ENCODE assay signal across 1 cellular context in the genomic region with DNA sequence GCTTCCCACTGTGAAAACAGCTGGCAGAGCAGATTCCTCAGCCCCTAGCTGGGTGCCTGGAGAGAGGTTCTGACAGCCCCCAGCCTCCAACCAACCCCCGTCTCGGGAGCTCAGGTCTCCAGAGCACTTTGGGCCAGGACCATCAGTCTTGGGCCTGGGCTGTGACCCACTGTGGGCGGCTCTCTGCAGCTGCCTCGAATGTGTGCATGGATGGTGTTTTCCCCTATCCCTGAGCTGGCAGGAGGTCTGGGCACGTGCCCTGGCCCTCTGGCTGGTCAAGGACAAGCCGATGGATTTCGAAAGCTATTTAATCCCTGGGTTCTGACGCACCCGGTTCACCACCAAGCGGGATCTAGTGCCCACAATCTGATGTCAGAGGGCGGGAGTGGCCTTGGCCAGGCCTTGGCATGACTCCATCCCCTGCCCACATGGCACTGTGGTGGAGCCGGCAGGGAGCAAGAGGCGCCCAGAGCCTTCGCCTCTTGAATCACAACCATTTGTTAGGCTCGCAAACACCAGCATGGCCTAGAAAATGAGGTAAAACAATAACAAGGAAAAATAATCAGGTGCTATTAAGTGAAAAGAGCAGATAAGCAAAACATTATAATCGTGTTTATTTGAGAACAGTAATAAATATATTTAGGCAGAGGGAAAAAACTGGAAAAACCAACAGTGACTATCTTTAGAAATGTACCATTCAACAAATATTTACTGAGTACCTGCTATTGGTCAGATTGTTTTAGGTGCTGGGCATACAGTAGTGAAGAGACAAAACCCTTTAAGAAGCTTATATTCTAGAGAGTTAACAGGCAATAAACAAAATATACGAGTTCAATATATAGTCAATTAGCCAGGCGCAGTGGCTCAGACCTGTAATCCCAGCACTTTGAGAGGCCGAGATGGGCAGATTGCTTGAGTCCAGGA.
TF ChIP-seq lines count a peak whose summit lies in the region.

No MANE protein-coding gene starts in this region.

TF ChIP-seq in HepG2, 621 proteins besides CTCF, POLR2A, EP300 and RAD21 (continued from another document and continues in another):
- TF ChIP-seq, protein P1, sequence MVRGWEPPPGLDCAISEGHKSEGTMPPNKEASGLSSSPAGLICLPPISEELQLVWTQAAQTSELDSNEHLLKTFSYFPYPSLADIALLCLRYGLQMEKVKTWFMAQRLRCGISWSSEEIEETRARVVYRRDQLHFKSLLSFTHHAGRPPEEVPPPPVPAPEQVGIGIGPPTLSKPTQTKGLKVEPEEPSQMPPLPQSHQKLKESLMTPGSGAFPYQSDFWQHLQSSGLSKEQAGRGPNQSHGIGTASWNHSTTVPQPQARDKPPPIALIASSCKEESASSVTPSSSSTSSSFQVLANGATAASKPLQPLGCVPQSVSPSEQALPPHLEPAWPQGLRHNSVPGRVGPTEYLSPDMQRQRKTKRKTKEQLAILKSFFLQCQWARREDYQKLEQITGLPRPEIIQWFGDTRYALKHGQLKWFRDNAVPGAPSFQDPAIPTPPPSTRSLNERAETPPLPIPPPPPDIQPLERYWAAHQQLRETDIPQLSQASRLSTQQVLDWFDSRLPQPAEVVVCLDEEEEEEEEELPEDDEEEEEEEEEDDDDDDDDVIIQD (CRISPR knock-in tag; IDR thresholded peaks at IDR 0.05; ENCODE audit: low read depth) = no peak
- no peak for TF ChIP-seq SMC3 (IDR thresholded peaks at IDR 0.05; ENCODE audit: low read length)
- TF ChIP-seq ZNF556 (CRISPR knock-in tag; IDR thresholded peaks at IDR 0.05; ENCODE audit: borderline replicate concordance) = no peak
- TF ChIP-seq ZNF263 (CRISPR knock-in tag; IDR thresholded peaks at IDR 0.05) = no peak
- TF ChIP-seq RAD51 (IDR thresholded peaks at IDR 0.05; ENCODE audit: borderline replicate concordance) = no peak
- TF ChIP-seq CAMTA2 (CRISPR knock-in tag; IDR thresholded peaks at IDR 0.05; ENCODE audit: borderline replicate concordance) = no peak
- no peak for TF ChIP-seq STAT5B (CRISPR knock-in tag; IDR thresholded peaks at IDR 0.05)
- TF ChIP-seq JUN (CRISPR knock-in tag; IDR thresholded peaks at IDR 0.05) = no peak
- no peak for TF ChIP-seq POLR2AphosphoS5 (IDR thresholded peaks at IDR 0.05; ENCODE audit: low read depth, low read length)
- no peak for TF ChIP-seq ZBTB7B (CRISPR knock-in tag; IDR thresholded peaks at IDR 0.05)
- TF ChIP-seq YEATS4 (CRISPR knock-in tag; IDR thresholded peaks at IDR 0.05; ENCODE audit: borderline replicate concordance) = no peak
- TF ChIP-seq HMGA1 (CRISPR knock-in tag; conservative IDR thresholded peaks at IDR 0.05) = no peak
- no peak for TF ChIP-seq ZBTB1 (CRISPR knock-in tag; IDR thresholded peaks at IDR 0.05; ENCODE audit: borderline replicate concordance)
- TF ChIP-seq, protein P2, sequence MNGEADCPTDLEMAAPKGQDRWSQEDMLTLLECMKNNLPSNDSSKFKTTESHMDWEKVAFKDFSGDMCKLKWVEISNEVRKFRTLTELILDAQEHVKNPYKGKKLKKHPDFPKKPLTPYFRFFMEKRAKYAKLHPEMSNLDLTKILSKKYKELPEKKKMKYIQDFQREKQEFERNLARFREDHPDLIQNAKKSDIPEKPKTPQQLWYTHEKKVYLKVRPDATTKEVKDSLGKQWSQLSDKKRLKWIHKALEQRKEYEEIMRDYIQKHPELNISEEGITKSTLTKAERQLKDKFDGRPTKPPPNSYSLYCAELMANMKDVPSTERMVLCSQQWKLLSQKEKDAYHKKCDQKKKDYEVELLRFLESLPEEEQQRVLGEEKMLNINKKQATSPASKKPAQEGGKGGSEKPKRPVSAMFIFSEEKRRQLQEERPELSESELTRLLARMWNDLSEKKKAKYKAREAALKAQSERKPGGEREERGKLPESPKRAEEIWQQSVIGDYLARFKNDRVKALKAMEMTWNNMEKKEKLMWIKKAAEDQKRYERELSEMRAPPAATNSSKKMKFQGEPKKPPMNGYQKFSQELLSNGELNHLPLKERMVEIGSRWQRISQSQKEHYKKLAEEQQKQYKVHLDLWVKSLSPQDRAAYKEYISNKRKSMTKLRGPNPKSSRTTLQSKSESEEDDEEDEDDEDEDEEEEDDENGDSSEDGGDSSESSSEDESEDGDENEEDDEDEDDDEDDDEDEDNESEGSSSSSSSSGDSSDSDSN (CRISPR knock-in tag; IDR thresholded peaks at IDR 0.05) = no peak
- no peak for TF ChIP-seq RFX3 (CRISPR knock-in tag; IDR thresholded peaks at IDR 0.05)
- TF ChIP-seq FOXP1 (IDR thresholded peaks at IDR 0.05) = no peak
- no peak; the same call in 1 of the 2 replicates for TF ChIP-seq FOXP1 (CRISPR knock-in tag; IDR thresholded peaks at IDR 0.05)
- TF ChIP-seq ZNF749 (CRISPR knock-in tag; IDR thresholded peaks at IDR 0.05; ENCODE audit: borderline replicate concordance) = no peak
- TF ChIP-seq ZNF510 (CRISPR knock-in tag; IDR thresholded peaks at IDR 0.05; ENCODE audit: low read depth) = 0 out of 2 replicates have a peak, but pooled peaks have one; percentile 25
- TF ChIP-seq, protein P3, sequence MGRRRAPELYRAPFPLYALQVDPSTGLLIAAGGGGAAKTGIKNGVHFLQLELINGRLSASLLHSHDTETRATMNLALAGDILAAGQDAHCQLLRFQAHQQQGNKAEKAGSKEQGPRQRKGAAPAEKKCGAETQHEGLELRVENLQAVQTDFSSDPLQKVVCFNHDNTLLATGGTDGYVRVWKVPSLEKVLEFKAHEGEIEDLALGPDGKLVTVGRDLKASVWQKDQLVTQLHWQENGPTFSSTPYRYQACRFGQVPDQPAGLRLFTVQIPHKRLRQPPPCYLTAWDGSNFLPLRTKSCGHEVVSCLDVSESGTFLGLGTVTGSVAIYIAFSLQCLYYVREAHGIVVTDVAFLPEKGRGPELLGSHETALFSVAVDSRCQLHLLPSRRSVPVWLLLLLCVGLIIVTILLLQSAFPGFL (CRISPR knock-in tag; IDR thresholded peaks at IDR 0.05) = no peak
- no peak for TF ChIP-seq ZNF589 (CRISPR knock-in tag; conservative IDR thresholded peaks at IDR 0.05)
- no peak for TF ChIP-seq TBP (CRISPR knock-in tag; IDR thresholded peaks at IDR 0.05)
- no peak for TF ChIP-seq FOSL1 (CRISPR knock-in tag; IDR thresholded peaks at IDR 0.05; ENCODE audit: borderline replicate concordance)
- no peak for TF ChIP-seq NCOA5 (CRISPR knock-in tag; IDR thresholded peaks at IDR 0.05)
- no peak for TF ChIP-seq ZNF3 (CRISPR knock-in tag; IDR thresholded peaks at IDR 0.05)
- no peak for TF ChIP-seq ZSCAN5A (CRISPR knock-in tag; IDR thresholded peaks at IDR 0.05; ENCODE audit: borderline replicate concordance)
- TF ChIP-seq PRMT3 (CRISPR knock-in tag; IDR thresholded peaks at IDR 0.05; ENCODE audit: borderline replicate concordance, low read depth) = no peak
- TF ChIP-seq DNMT1 (CRISPR knock-in tag; IDR thresholded peaks at IDR 0.05) = no peak
- TF ChIP-seq, protein P4, sequence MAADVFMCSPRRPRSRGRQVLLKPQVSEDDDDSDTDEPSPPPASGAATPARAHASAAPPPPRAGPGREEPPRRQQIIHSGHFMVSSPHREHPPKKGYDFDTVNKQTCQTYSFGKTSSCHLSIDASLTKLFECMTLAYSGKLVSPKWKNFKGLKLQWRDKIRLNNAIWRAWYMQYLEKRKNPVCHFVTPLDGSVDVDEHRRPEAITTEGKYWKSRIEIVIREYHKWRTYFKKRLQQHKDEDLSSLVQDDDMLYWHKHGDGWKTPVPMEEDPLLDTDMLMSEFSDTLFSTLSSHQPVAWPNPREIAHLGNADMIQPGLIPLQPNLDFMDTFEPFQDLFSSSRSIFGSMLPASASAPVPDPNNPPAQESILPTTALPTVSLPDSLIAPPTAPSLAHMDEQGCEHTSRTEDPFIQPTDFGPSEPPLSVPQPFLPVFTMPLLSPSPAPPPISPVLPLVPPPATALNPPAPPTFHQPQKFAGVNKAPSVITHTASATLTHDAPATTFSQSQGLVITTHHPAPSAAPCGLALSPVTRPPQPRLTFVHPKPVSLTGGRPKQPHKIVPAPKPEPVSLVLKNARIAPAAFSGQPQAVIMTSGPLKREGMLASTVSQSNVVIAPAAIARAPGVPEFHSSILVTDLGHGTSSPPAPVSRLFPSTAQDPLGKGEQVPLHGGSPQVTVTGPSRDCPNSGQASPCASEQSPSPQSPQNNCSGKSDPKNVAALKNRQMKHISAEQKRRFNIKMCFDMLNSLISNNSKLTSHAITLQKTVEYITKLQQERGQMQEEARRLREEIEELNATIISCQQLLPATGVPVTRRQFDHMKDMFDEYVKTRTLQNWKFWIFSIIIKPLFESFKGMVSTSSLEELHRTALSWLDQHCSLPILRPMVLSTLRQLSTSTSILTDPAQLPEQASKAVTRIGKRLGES (CRISPR knock-in tag; IDR thresholded peaks at IDR 0.05; ENCODE audit: borderline replicate concordance) = no peak
- no peak for TF ChIP-seq ZNF354B (CRISPR knock-in tag; IDR thresholded peaks at IDR 0.05)
- no peak for TF ChIP-seq ZBTB42 (CRISPR knock-in tag; IDR thresholded peaks at IDR 0.05)
- TF ChIP-seq ZNF646 (CRISPR knock-in tag; IDR thresholded peaks at IDR 0.05) = no peak
- no peak for TF ChIP-seq TARDBP (CRISPR knock-in tag; IDR thresholded peaks at IDR 0.05)
- TF ChIP-seq, protein P5, sequence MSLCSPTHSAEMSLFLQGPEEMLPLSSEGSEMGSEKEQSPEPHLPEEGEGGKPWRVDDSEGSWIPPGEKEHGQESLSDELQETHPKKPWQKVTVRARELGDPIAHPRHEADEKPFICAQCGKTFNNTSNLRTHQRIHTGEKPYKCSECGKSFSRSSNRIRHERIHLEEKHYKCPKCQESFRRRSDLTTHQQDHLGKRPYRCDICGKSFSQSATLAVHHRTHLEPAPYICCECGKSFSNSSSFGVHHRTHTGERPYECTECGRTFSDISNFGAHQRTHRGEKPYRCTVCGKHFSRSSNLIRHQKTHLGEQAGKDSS (CRISPR knock-in tag; IDR thresholded peaks at IDR 0.05; ENCODE audit: borderline replicate concordance, low read depth) = no peak
- TF ChIP-seq HNRNPLL (IDR thresholded peaks at IDR 0.05; ENCODE audit: low read depth, low read length, poor library complexity, severe bottlenecking) = no peak
- TF ChIP-seq EZH2 (conservative IDR thresholded peaks at IDR 0.05; ENCODE audit: low read depth, low read length) = no peak
- TF ChIP-seq, protein P6, sequence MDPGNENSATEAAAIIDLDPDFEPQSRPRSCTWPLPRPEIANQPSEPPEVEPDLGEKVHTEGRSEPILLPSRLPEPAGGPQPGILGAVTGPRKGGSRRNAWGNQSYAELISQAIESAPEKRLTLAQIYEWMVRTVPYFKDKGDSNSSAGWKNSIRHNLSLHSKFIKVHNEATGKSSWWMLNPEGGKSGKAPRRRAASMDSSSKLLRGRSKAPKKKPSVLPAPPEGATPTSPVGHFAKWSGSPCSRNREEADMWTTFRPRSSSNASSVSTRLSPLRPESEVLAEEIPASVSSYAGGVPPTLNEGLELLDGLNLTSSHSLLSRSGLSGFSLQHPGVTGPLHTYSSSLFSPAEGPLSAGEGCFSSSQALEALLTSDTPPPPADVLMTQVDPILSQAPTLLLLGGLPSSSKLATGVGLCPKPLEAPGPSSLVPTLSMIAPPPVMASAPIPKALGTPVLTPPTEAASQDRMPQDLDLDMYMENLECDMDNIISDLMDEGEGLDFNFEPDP (CRISPR knock-in tag; conservative IDR thresholded peaks at IDR 0.05) = 0 out of 2 replicates have a peak, but pooled peaks have one; percentile 55
- TF ChIP-seq POGZ (CRISPR knock-in tag; IDR thresholded peaks at IDR 0.05) = no peak
- no peak for TF ChIP-seq RBFOX2 (IDR thresholded peaks at IDR 0.05; ENCODE audit: low read depth, low read length)
- TF ChIP-seq LCORL (IDR thresholded peaks at IDR 0.05) = no peak
- TF ChIP-seq LCORL (CRISPR knock-in tag; IDR thresholded peaks at IDR 0.05) = no peak
- TF ChIP-seq ZNF33A (CRISPR knock-in tag; IDR thresholded peaks at IDR 0.05; ENCODE audit: borderline replicate concordance) = no peak; the same call in 1 of the 2 replicates
- TF ChIP-seq HNF4G (IDR thresholded peaks at IDR 0.05; ENCODE audit: borderline replicate concordance, low read depth, low read length) = no peak
- no peak for TF ChIP-seq HNF4G (CRISPR knock-in tag; IDR thresholded peaks at IDR 0.05; ENCODE audit: borderline replicate concordance, low read depth)
